Comparison of ENCODE assay signal across 7 cellular contexts in genomic region chr22:47476226-47476625, GRCh38.
"Had no signal": no experiment of that assay in that cellular context is flagged by ENCODE, and none has a peak within 500 bp of the region (broad histone marks: within the 10 kb centered on the region; RNA-seq: fewer than 3 reads in every experiment).

No MANE protein-coding gene starts in this region.

- H3K36me3 ChIP-seq: HAP-1 had no signal

- H3K4me1 ChIP-seq: HAP-1 had no signal

- H3K27ac ChIP-seq: GM23248 had no signal

- H3K9ac ChIP-seq: GM23248 had no signal

- FAIRE-seq: K562 had no signal

- H3K4me3 Mint-ChIP-seq: HFFc6 had no signal

- H2AFZ ChIP-seq: GM23248 had no signal

- H3K9me3 ChIP-seq: HAP-1 had no signal

- DNase-seq: GM23248, GOT3, H7, HFFc6, IMR-90 had no signal

- H3K4me3 ChIP-seq: GM23248, HAP-1, K562 had no signal

- H3K27ac Mint-ChIP-seq: HFFc6 had no signal
